ENCODE assay signal across 1 cellular context in the genomic region with DNA sequence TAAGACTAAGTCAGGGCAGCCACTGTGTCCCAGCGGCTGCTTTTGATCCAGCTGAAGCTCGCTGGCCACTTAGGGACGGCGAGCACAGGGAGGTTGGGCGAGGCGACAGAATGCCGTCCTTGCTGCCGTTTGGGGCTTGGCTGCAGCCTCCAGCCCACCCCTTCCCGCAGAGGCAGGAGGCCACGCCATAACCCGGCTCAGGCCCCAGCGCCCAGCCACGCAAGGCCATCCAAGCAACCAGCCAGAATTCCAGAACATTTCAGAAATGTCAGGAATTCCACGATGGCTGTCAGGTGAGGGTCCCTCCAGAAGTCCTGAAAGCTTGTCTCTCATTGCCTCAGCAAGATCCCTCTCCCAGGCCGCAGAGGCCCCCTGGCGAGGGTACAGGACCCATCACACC.
TF ChIP-seq lines count a peak whose summit lies in the region.

No MANE protein-coding gene starts in this region.

TF ChIP-seq in GM23338, 12 proteins besides CTCF, POLR2A, EP300 and RAD21 (continued from another document):
- TF ChIP-seq NANOG (IDR thresholded peaks at IDR 0.05; ENCODE audit: borderline replicate concordance) (no peak), STAT1 (IDR thresholded peaks at IDR 0.05; ENCODE audit: unreplicated experiment) (no peak)
